In the genomic region with DNA sequence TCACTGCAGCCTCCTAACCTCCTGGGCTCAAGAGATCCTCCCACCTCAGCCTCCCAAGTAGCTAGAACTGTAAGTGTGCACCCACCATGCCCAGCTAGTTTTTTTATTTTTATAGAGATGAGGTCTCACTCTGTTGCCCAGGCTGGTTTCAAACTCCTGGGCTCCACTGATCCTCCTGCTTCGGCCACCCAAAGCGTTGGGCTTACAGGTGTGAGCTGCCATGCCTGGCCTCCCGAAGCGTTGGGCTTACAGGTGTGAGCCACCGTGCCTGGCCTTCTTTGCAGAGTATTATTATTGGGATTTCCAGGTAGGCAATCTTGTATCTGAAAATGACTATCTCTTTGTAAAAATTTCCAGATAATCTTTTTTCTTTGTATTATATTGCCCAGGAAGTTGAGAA, we compare ENCODE assay signal across 21 cellular contexts. TPM values are rescaled to one million over a fixed set of nuclear protein-coding genes. Genes with fewer than 3 reads are reported as not detected.
A peak's percentile ranks its signal among the peaks of the same experiment; 100 is the strongest.
DNase-seq lines count a peak whose midpoint lies in the region; TF ChIP-seq lines count a peak whose summit lies in the region.
"Had no signal": no experiment of that assay in that cellular context is flagged by ENCODE, and none has a peak within 500 bp of the region (broad histone marks: within the 10 kb centered on the region; RNA-seq: fewer than 3 reads in every experiment).

No MANE protein-coding gene starts in this region.

- H3K9me3 Mint-ChIP-seq in osteocyte (ENCODE audit: unreplicated experiment), result peaks cover 4% of the 10 kb centered on the region
- H3K9me3 Mint-ChIP-seq: CD14-positive monocyte; CD4-positive, CD25-positive, alpha-beta regulatory T cell had no signal

- peaks cover 28% of the 10 kb centered on the region for H3K36me3 Mint-ChIP-seq in osteocyte (ENCODE audit: unreplicated experiment)

- TF ChIP-seq CTCF in osteocyte (IDR thresholded peaks at IDR 0.05), result no peak

- H3K27me3 Mint-ChIP-seq in osteocyte (ENCODE audit: unreplicated experiment), result no peaks in the 10 kb centered on the region
- H3K27me3 Mint-ChIP-seq: CD4-positive, alpha-beta memory T cell; CD4-positive, CD25-positive, alpha-beta regulatory T cell; CD8-positive, alpha-beta memory T cell had no signal

- H3K27ac Mint-ChIP-seq in osteocyte (ENCODE audit: unreplicated experiment), result no peak overlapping the region
- H3K27ac Mint-ChIP-seq: CD14-positive monocyte; CD8-positive, alpha-beta memory T cell had no signal

- no peaks in the 10 kb centered on the region for H3K4me1 Mint-ChIP-seq in osteocyte (ENCODE audit: unreplicated experiment)

- peak; percentile 34 for DNase-seq in activated CD8-positive, alpha-beta memory T cell treated with anti-CD3 and anti-CD28 coated beads, Interleukin-2, amount 50 U/mL, for 48 hours
- DNase-seq in activated CD8-positive, alpha-beta memory T cell treated with anti-CD3 and anti-CD28 coated beads, Interleukin-2, amount 50 U/mL, for 4 hours, result no peak
- DNase-seq in osteocyte (ENCODE audit: extremely low spot score, unreplicated experiment) (peak; percentile 67), NCI-H1048 (lab: John Stamatoyannopoulos, UW) (no peak), NCI-H187 treated with DMSO at 0.1 percent for 48 hours (lab: John Stamatoyannopoulos, UW) (no peak)
- DNase-seq: 8988T; ACHN; BE2C; C1 segment of cervical spinal cord; CD4-positive, alpha-beta memory T cell; CD4-positive, CD25-positive, alpha-beta regulatory T cell; CD8-positive, alpha-beta memory T cell; COR-L47; DMS 273 treated with DMSO at 0.1 percent for 48 hours; DMS153; DMS53; DMS79; DND-41; EL; GDM1 had no signal

- H3K4me3 Mint-ChIP-seq in osteocyte (ENCODE audit: unreplicated experiment), result no peak overlapping the region
- H3K4me3 Mint-ChIP-seq: CD14-positive monocyte; CD4-positive, alpha-beta memory T cell had no signal

RNA-seq across cellular contexts. Expression of a gene that starts 23.1 kb away (rescaled TPM):
- total RNA-seq in osteocyte, result 17.9 and 19.9 TPM in 2 replicates

Comparison
In these comparisons a context has a peak if more than half of its experiments do, and no peak if none do; other contexts are left out.
1. DNase-seq: peak in activated CD8-positive, alpha-beta memory T cell treated with anti-CD3 and anti-CD28 coated beads, Interleukin-2, amount 50 U/mL, for 48 hours (single experiment) and osteocyte (single experiment); none in activated CD8-positive, alpha-beta memory T cell treated with anti-CD3 and anti-CD28 coated beads, Interleukin-2, amount 50 U/mL, for 4 hours (single experiment), NCI-H1048 (single experiment) and NCI-H187 treated with DMSO at 0.1 percent for 48 hours (single experiment).